Comparison of ENCODE assay signal across 20 cellular contexts in genomic region chr7:79130715-79131114, GRCh38.
A peak's percentile ranks its signal among the peaks of the same experiment; 100 is the strongest.
DNase-seq lines count a peak whose midpoint lies in the region; ATAC-seq, FAIRE-seq and TF ChIP-seq lines count a peak whose summit lies in the region.
"Had no signal": no experiment of that assay in that cellular context is flagged by ENCODE, and none has a peak within 500 bp of the region (broad histone marks: within the 10 kb centered on the region; RNA-seq: fewer than 3 reads in every experiment).

No MANE protein-coding gene starts in this region.

- TF ChIP-seq RAD21 in HepG2 (CRISPR knock-in tag; IDR thresholded peaks at IDR 0.05) (no peak), GM12878 (IDR thresholded peaks at IDR 0.05; ENCODE audit: insufficient read depth, low read depth, low read length) (no peak)

- H3K4me1 ChIP-seq in HepG2 (ENCODE audit: insufficient read depth, low read length), result 0 out of 2 replicates have a peak, but pooled peaks cover 8% of the 10 kb centered on the region
- H3K4me1 ChIP-seq in right lobe of liver, result no peaks in the 10 kb centered on the region
- H3K4me1 ChIP-seq in GM12878 (ENCODE audit: control insufficient read depth, insufficient read depth, low read length), result no peaks in the 10 kb centered on the region
- H3K4me1 ChIP-seq: BLaER1 treated with 17β-estradiol and CSF1 and Interleukin-3, amounts not matched to agents 10 nM and 100 nM; Caco-2 had no signal

- H3K9me3 ChIP-seq in HepG2 (ENCODE audit: low read length) (no peaks in the 10 kb centered on the region), right lobe of liver (no peaks in the 10 kb centered on the region), GM12878 (replicated peaks; ENCODE audit: control insufficient read depth, insufficient read depth, low read length) (no peaks in the 10 kb centered on the region)
- H3K9me3 ChIP-seq: A549; BLaER1 treated with 17β-estradiol and CSF1 and Interleukin-3, amounts not matched to agents 10 nM and 100 nM; Caco-2 had no signal

- H3K27ac ChIP-seq in HepG2 (ENCODE audit: extremely low read length, insufficient read depth, low read length) (no peak overlapping the region), right lobe of liver (no peak overlapping the region), GM12878 (ENCODE audit: control insufficient read depth, insufficient read depth) (no peak overlapping the region)
- H3K27ac ChIP-seq: 22Rv1; A549; BLaER1 treated with 17β-estradiol and CSF1 and Interleukin-3, amounts not matched to agents 10 nM and 100 nM; C4-2B had no signal

- in situ Hi-C loops in HepG2 (cut with HindIII; ENCODE audit: extremely low pct_ligation_motif_present, low pct_unique_long_range_greater_than_20kb) (no loop called here), GM12878 (cut with MboI) (no loop called here)

- H3K27me3 ChIP-seq in HepG2 (ENCODE audit: control insufficient read depth in 1 of 2, insufficient read depth in 2 of 2, low read length in 2 of 2), result no peaks in the 10 kb centered on the region
- no peaks in the 10 kb centered on the region for H3K27me3 ChIP-seq in right lobe of liver
- H3K27me3 ChIP-seq in GM12878 (replicated peaks in 1 of 2; ENCODE audit: control insufficient read depth in 2 of 2, insufficient read depth in 2 of 2, low read length in 1 of 2), result no peaks in the 10 kb centered on the region
- H3K27me3 ChIP-seq: BLaER1 treated with 17β-estradiol and CSF1 and Interleukin-3, amounts not matched to agents 10 nM and 100 nM had no signal

- SMC1A ChIA-PET in GM12878 (lab: Charles Lee; ENCODE audit: uncharacterized antibody, unreplicated experiment), result interaction anchor here (0.6 to 1.3 kb wide), 2 partner anchors 16 to 989 kb away, joined by 3 to 4 read pairs; no protein-coding TSS in a partner anchor

- H3K4me3 ChIP-seq in HepG2 (replicated peaks in 1 of 3; ENCODE audit: insufficient read depth in 1 of 3, low read depth in 2 of 3, low read length in 3 of 3) (no peak overlapping the region), right lobe of liver (no peak overlapping the region), GM12878 (no peak overlapping the region)
- H3K4me3 ChIP-seq: A549; BLaER1 treated with 17β-estradiol and CSF1 and Interleukin-3, amounts not matched to agents 10 nM and 100 nM had no signal

- no peak for FAIRE-seq in HepG2 (lab: Jason Lieb, UNC)
- no peak for FAIRE-seq in GM12878 (lab: Jason Lieb, UNC)
- FAIRE-seq in urothelium cell line (lab: Jason Lieb, UNC), result peak; percentile 42
- FAIRE-seq: A549, D721Med, G401.6, GM19239 had no signal

- ATAC-seq in HepG2, result no peak
- no peak for ATAC-seq in right lobe of liver
- no peak for ATAC-seq in GM12878
- ATAC-seq in GM19351 (IDR thresholded peaks at IDR 0.05; ENCODE audit: unreplicated experiment), result no peak
- ATAC-seq: A549; CD8-positive, alpha-beta T cell had no signal

- H2AFZ ChIP-seq in HepG2 (ENCODE audit: low read length) (no peak overlapping the region), GM12878 (ENCODE audit: control insufficient read depth, low read depth, low read length) (no peak overlapping the region)

- BruUV-seq in HepG2 (replicated peaks; lab: Mats Ljungman, UMichigan) (no TSS peak), GM12878 (replicated peaks; lab: Mats Ljungman, UMichigan) (no TSS peak)

- H4K20me1 ChIP-seq in HepG2 (ENCODE audit: insufficient read depth, low read length), result no peaks in the 10 kb centered on the region
- H4K20me1 ChIP-seq in GM12878 (ENCODE audit: control insufficient read depth, insufficient read depth), result no peaks in the 10 kb centered on the region
- H4K20me1 ChIP-seq: BLaER1 treated with 17β-estradiol and CSF1 and Interleukin-3, amounts not matched to agents 10 nM and 100 nM had no signal

- no peak for DNase-seq in HepG2 (ENCODE audit: low spot score)
- DNase-seq in right lobe of liver, result no peak
- DNase-seq in GM12878 (ENCODE audit: low read depth, low spot score), result no peak
- DNase-seq in urothelium cell line (ENCODE audit: low spot score), result no peak
- DNase-seq in NOMO-1 treated with dmso at 0.1 percent for 144 hours (lab: John Stamatoyannopoulos, UW; ENCODE audit: unreplicated experiment), result no peak
- DNase-seq: AML-193; Caco-2; Calu3; CD4-positive, alpha-beta T cell; CD8-positive, alpha-beta T cell; DMS79 treated with DMSO at 0.1 percent for 48 hours; GF-D8 had no signal

- RAD21 ChIA-PET in GM12878 (lab: Charles Lee; ENCODE audit: unreplicated experiment), result no interaction called here

- intact Hi-C loops in HepG2 (cut with micrococcal nuclease; ENCODE audit: unreplicated experiment) (no loop called here), right lobe of liver (cut with DNase I) (no loop called here), GM12878 (cut with micrococcal nuclease; ENCODE audit: unreplicated experiment) (no loop called here)

- no peak overlapping the region for H3K4me2 ChIP-seq in HepG2 (ENCODE audit: low read depth, low read length)
- H3K4me2 ChIP-seq in GM12878 (ENCODE audit: control insufficient read depth, insufficient read depth), result no peak overlapping the region
- H3K4me2 ChIP-seq: A549; BLaER1 treated with 17β-estradiol and CSF1 and Interleukin-3, amounts not matched to agents 10 nM and 100 nM had no signal

- H3K79me2 ChIP-seq in HepG2 (ENCODE audit: insufficient read depth, low read length) (no peaks in the 10 kb centered on the region), GM12878 (ENCODE audit: control insufficient read depth, insufficient read depth, low read length) (no peaks in the 10 kb centered on the region)

- TF ChIP-seq CTCF in HepG2 (CRISPR knock-in tag; IDR thresholded peaks at IDR 0.05) (no peak), right lobe of liver (IDR thresholded peaks at IDR 0.05) (no peak), GM12878 (IDR thresholded peaks at IDR 0.05 in 2 of 3, conservative IDR thresholded peaks at IDR 0.05 in 1 of 3; ENCODE audit: control insufficient read depth in 2 of 3, extremely low read depth in 1 of 3, insufficient read depth in 1 of 3, low read depth in 3 of 3, low read length in 3 of 3) (no peak)

- TF ChIP-seq POLR2A in HepG2 (IDR thresholded peaks at IDR 0.05; ENCODE audit: insufficient read depth in 1 of 2, low read depth in 2 of 2, low read length in 2 of 2), result no peak
- TF ChIP-seq POLR2A in right lobe of liver (IDR thresholded peaks at IDR 0.05), result no peak
- no peak for TF ChIP-seq POLR2A in GM12878 (IDR thresholded peaks at IDR 0.05; ENCODE audit: low read depth, low read length)

- WGBS in HepG2 (ENCODE audit: low lambda C conversion rate), result 100% methylated on average over 1 of the region's 1 CpG
- 100% methylated on average over 1 of the region's 1 CpG for WGBS in right lobe of liver (ENCODE audit: insufficient coverage, low coverage, low lambda C conversion rate, missing lambda C conversion rate)
- WGBS in GM12878 (ENCODE audit: insufficient coverage, insufficient replicate concordance, low lambda C conversion rate, missing lambda C conversion rate), result 5% methylated on average over 1 of the region's 1 CpG

- TF ChIP-seq EP300 in HepG2 (IDR thresholded peaks at IDR 0.05; ENCODE audit: low read depth in 2 of 2, low read length in 2 of 2) (no peak), HepG2 (CRISPR knock-in tag; IDR thresholded peaks at IDR 0.05; ENCODE audit: borderline replicate concordance) (no peak), GM12878 (IDR thresholded peaks at IDR 0.05; ENCODE audit: borderline replicate concordance in 1 of 2, control insufficient read depth in 1 of 2, low read depth in 2 of 2, low read length in 2 of 2) (no peak)

- POLR2A ChIA-PET in HepG2 (lab: Yijun Ruan, JAX) (no interaction called here), GM12878 (lab: Charles Lee) (no interaction called here)

- H3K9ac ChIP-seq in HepG2 (ENCODE audit: insufficient read depth, low read depth, low read length) (no peak overlapping the region), GM12878 (ENCODE audit: control insufficient read depth, insufficient read depth, low read length) (no peak overlapping the region)
- H3K9ac ChIP-seq: BLaER1 treated with 17β-estradiol and CSF1 and Interleukin-3, amounts not matched to agents 10 nM and 100 nM had no signal

- CTCF ChIA-PET in HepG2 (lab: Yijun Ruan, JAX; ENCODE audit: low intra/inter-chr PET ratio, low total read pairs), result no interaction called here
- CTCF ChIA-PET in GM12878 (lab: Yijun Ruan, JAX), result no interaction called here

- no peaks in the 10 kb centered on the region for H3K36me3 ChIP-seq in HepG2 (replicated peaks in 1 of 2; ENCODE audit: control insufficient read depth in 1 of 2, insufficient read depth in 2 of 2, low read length in 2 of 2)
- H3K36me3 ChIP-seq in right lobe of liver, result no peaks in the 10 kb centered on the region
- H3K36me3 ChIP-seq in GM12878 (ENCODE audit: control insufficient read depth in 2 of 2, insufficient read depth in 2 of 2, low read length in 1 of 2), result no peaks in the 10 kb centered on the region
- H3K36me3 ChIP-seq: BLaER1 treated with 17β-estradiol and CSF1 and Interleukin-3, amounts not matched to agents 10 nM and 100 nM had no signal

TF ChIP-seq in HepG2, 621 proteins besides CTCF, POLR2A, EP300 and RAD21 (continues in another document):
- TF ChIP-seq FOXA1 (IDR thresholded peaks at IDR 0.05) (no peak), FOXA1 (CRISPR knock-in tag; IDR thresholded peaks at IDR 0.05) (no peak)

TF ChIP-seq in GM12878, 131 proteins besides CTCF, POLR2A, EP300 and RAD21:
- TF ChIP-seq USF1 (IDR thresholded peaks at IDR 0.05; ENCODE audit: borderline replicate concordance, extremely low read length, insufficient read depth, low read depth, low read length) (no peak), ZNF24 (IDR thresholded peaks at IDR 0.05) (peak; percentile 87)
TF ChIP-seq in GM12878: peak in this region for 1.

Comparison
In these comparisons a context has a peak if more than half of its experiments do, and no peak if none do; other contexts are left out.
1. Of the 75 proteins assayed by ChIP-seq in both HepG2 and GM12878: peak only in HepG2: none; only in GM12878: none; in both: ZNF24; in neither: 74.